ENCODE assay signal across 9 cellular contexts in genomic region chr2:171798156-171798815, GRCh38.
A peak's percentile ranks its signal among the peaks of the same experiment; 100 is the strongest.
DNase-seq lines count a peak whose midpoint lies in the region; ATAC-seq and TF ChIP-seq lines count a peak whose summit lies in the region.
"Had no signal": no experiment of that assay in that cellular context is flagged by ENCODE, and none has a peak within 500 bp of the region (broad histone marks: within the 10 kb centered on the region; RNA-seq: fewer than 3 reads in every experiment).

No MANE protein-coding gene starts in this region.

- DNase-seq in activated T-cell treated with anti-CD3 and anti-CD28 coated beads, Interleukin-2, amount 50 U/mL, for 72 hours, result no peak
- no peak for DNase-seq in activated T-cell treated with anti-CD3 and anti-CD28 coated beads, Interleukin-2, amount 50 U/mL, for 1 hour
- DNase-seq in RWPE1 (ENCODE audit: low spot score), result peak; percentile 25
- peak; percentile 37 to 75 for DNase-seq in fibroblast of lung (ENCODE audit: low read depth in 2 of 2)
- peak; percentile 40 for DNase-seq in stromal cell of bone marrow (ENCODE audit: low read depth)
- DNase-seq in NCI-H2107 treated with DMSO at 0.1 percent for 48 hours (lab: John Stamatoyannopoulos, UW; ENCODE audit: unreplicated experiment), result no peak
- DNase-seq in 8988T, result no peak
- no peak for DNase-seq in MM.1S
- DNase-seq: left ventricle myocardium inferior had no signal

- H3K36me3 Mint-ChIP-seq in activated T-cell treated with anti-CD3 and anti-CD28 coated beads, Interleukin-2, amount 50 U/mL, for 72 hours (ENCODE audit: insufficient read depth in 2 of 2), result peaks cover 2 to 7% of the 10 kb centered on the region in 2 donors

- ATAC-seq in activated T-cell treated with anti-CD3 and anti-CD28 coated beads, Interleukin-2, amount 50 U/mL, for 72 hours (replicated peaks in 1 of 2), result peak; percentile 57 to 80

- no peak overlapping the region for H3K4me3 Mint-ChIP-seq in activated T-cell treated with anti-CD3 and anti-CD28 coated beads, Interleukin-2, amount 50 U/mL, for 72 hours

- CTCF ChIA-PET in RWPE1 (lab: Yijun Ruan, JAX), result interaction anchor here (0.6 kb wide), 1 partner anchor 95 kb away, joined by 3 read pairs; no protein-coding TSS in a partner anchor

- H3K9ac ChIP-seq in fibroblast of lung (ENCODE audit: insufficient read depth, low read length) (no peak overlapping the region), MM.1S (ENCODE audit: low read length) (no peak overlapping the region)

- H3K4me1 ChIP-seq in fibroblast of lung (ENCODE audit: control insufficient read depth, extremely low read depth, insufficient read depth, low read length) (peaks cover 3% of the 10 kb centered on the region), MM.1S (ENCODE audit: low read length) (no peaks in the 10 kb centered on the region)

- H3K4me2 ChIP-seq in fibroblast of lung (ENCODE audit: extremely low read depth, insufficient read depth, low read length) (no peak overlapping the region), MM.1S (ENCODE audit: low read depth, low read length) (no peak overlapping the region)

- H3K27me3 ChIP-seq in fibroblast of lung (ENCODE audit: control insufficient read depth, insufficient read depth, low read length) (no peaks in the 10 kb centered on the region), MM.1S (replicated peaks; ENCODE audit: insufficient read depth, low read length) (no peaks in the 10 kb centered on the region)

- H3K4me3 ChIP-seq in fibroblast of lung (replicated peaks in 1 of 4; ENCODE audit: control extremely low read depth in 1 of 4, insufficient read depth in 1 of 4, low read depth in 3 of 4, low read length in 4 of 4), result no peak overlapping the region
- H3K4me3 ChIP-seq in MM.1S (ENCODE audit: low read length), result no peak overlapping the region
- H3K4me3 ChIP-seq: left ventricle myocardium inferior had no signal

- no peaks in the 10 kb centered on the region for H3K9me3 Mint-ChIP-seq in activated T-cell treated with anti-CD3 and anti-CD28 coated beads, Interleukin-2, amount 50 U/mL, for 72 hours

- POLR2A ChIA-PET in RWPE1 (lab: Yijun Ruan, JAX; ENCODE audit: low non-redundant PET), result no interaction called here

- no peaks in the 10 kb centered on the region for H3K79me2 ChIP-seq in fibroblast of lung (ENCODE audit: control insufficient read depth, insufficient read depth, low read length)
- H3K79me2 ChIP-seq in MM.1S (ENCODE audit: low read length), result no peaks in the 10 kb centered on the region

- peak overlapping the region; percentile 87 for H3K27ac Mint-ChIP-seq in activated T-cell treated with anti-CD3 and anti-CD28 coated beads, Interleukin-2, amount 50 U/mL, for 72 hours

- H3K9me3 ChIP-seq in fibroblast of lung (ENCODE audit: control insufficient read depth, insufficient read depth, low read depth, low read length), result no peaks in the 10 kb centered on the region
- no peaks in the 10 kb centered on the region for H3K9me3 ChIP-seq in MM.1S (replicated peaks; ENCODE audit: insufficient read depth, low read length)
- H3K9me3 ChIP-seq: left ventricle myocardium inferior had no signal

- H2AFZ ChIP-seq in fibroblast of lung (ENCODE audit: low read length) (no peak overlapping the region), MM.1S (ENCODE audit: low read length) (no peak overlapping the region)

- no peaks in the 10 kb centered on the region for H3F3A ChIP-seq in MM.1S (ENCODE audit: insufficient read depth, low read length)

- no peaks in the 10 kb centered on the region for H3K9me2 ChIP-seq in MM.1S (replicated peaks; ENCODE audit: insufficient read depth, low read length)

- H4K20me1 ChIP-seq in fibroblast of lung (ENCODE audit: control insufficient read depth, extremely low read depth, insufficient read depth, low read length) (no peaks in the 10 kb centered on the region), MM.1S (ENCODE audit: insufficient read depth, low read length) (no peaks in the 10 kb centered on the region)

- no peaks in the 10 kb centered on the region for H3K27me3 Mint-ChIP-seq in activated T-cell treated with anti-CD3 and anti-CD28 coated beads, Interleukin-2, amount 50 U/mL, for 72 hours (ENCODE audit: low read depth)

- H3K27ac ChIP-seq in RWPE1 (no peak overlapping the region), fibroblast of lung (ENCODE audit: insufficient read depth, low read length) (no peak overlapping the region), MM.1S (ENCODE audit: low read length) (no peak overlapping the region)
- H3K27ac ChIP-seq: left ventricle myocardium inferior had no signal

- no peaks in the 10 kb centered on the region for H3K36me3 ChIP-seq in fibroblast of lung (ENCODE audit: control insufficient read depth, insufficient read depth, low read length)
- H3K36me3 ChIP-seq in MM.1S (replicated peaks; ENCODE audit: insufficient read depth, low read length), result no peaks in the 10 kb centered on the region

- no peak for TF ChIP-seq CTCF in RWPE1 (conservative IDR thresholded peaks at IDR 0.05; ENCODE audit: low read depth)
- TF ChIP-seq CTCF in fibroblast of lung (conservative IDR thresholded peaks at IDR 0.05 in 1 of 2, IDR thresholded peaks at IDR 0.05 in 1 of 2; ENCODE audit: low read depth in 1 of 2, low read length in 2 of 2), result no peak
- TF ChIP-seq CTCF in MM.1S (IDR thresholded peaks at IDR 0.05; ENCODE audit: low read length), result no peak

- H3K4me1 Mint-ChIP-seq in activated T-cell treated with anti-CD3 and anti-CD28 coated beads, Interleukin-2, amount 50 U/mL, for 72 hours (ENCODE audit: low read depth), result peaks cover 22% of the 10 kb centered on the region

Comparison
In these comparisons a context has a peak if more than half of its experiments do, and no peak if none do; other contexts are left out.
1. DNase-seq: peak in RWPE1 (single experiment), fibroblast of lung (2 of 2) and stromal cell of bone marrow (single experiment); none in activated T-cell treated with anti-CD3 and anti-CD28 coated beads, Interleukin-2, amount 50 U/mL, for 72 hours (0 of 2), activated T-cell treated with anti-CD3 and anti-CD28 coated beads, Interleukin-2, amount 50 U/mL, for 1 hour (single experiment), NCI-H2107 treated with DMSO at 0.1 percent for 48 hours (single experiment), 8988T (single experiment) and MM.1S (single experiment).